In the genomic region with DNA sequence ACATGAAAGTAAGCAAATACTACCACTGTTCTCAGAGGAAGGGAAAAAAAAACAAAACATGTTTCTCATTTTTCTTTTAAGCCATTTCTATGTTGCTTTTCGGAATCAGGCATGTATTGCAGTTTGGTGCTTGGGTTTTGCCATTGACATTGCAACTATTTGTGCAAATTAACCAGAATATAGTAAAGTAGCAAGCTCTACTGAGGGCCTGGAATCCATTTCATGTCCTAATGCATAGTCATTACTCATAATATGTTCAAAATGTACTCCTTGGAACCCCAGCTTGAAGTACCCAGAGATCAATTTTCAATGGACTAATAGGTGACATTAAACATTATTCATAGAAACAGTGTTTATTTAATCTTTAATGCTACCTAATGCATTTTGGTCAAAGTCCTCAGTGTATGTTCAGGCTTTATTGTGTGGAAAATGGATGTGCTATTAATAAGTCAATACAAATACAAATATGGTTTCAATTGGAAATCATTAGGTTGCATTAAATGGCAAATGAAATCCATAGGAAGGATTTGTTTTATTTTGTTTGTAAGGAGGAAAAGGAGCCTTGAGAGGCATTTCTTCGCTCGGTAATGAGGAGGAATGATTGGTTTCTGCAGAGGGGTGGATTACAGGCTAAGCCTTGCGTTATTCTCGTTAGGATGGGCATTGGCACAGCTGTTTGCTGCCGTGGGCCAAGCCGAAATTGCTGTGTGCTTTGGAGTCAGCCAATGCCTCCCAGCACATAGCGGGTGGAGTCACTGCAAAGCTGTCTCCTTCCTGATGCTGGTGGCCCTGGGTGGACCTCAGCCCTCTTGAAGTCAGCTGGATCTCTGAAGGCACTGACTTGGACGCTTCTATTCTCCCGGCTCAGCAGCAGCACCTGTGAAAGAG, we compare ENCODE assay signal across 1 cellular context.
TF ChIP-seq lines count a peak whose summit lies in the region.

No MANE protein-coding gene starts in this region.

TF ChIP-seq in WTC11, 78 proteins besides CTCF, POLR2A, EP300 and RAD21 (continued from another document):
- TF ChIP-seq, protein P1, sequence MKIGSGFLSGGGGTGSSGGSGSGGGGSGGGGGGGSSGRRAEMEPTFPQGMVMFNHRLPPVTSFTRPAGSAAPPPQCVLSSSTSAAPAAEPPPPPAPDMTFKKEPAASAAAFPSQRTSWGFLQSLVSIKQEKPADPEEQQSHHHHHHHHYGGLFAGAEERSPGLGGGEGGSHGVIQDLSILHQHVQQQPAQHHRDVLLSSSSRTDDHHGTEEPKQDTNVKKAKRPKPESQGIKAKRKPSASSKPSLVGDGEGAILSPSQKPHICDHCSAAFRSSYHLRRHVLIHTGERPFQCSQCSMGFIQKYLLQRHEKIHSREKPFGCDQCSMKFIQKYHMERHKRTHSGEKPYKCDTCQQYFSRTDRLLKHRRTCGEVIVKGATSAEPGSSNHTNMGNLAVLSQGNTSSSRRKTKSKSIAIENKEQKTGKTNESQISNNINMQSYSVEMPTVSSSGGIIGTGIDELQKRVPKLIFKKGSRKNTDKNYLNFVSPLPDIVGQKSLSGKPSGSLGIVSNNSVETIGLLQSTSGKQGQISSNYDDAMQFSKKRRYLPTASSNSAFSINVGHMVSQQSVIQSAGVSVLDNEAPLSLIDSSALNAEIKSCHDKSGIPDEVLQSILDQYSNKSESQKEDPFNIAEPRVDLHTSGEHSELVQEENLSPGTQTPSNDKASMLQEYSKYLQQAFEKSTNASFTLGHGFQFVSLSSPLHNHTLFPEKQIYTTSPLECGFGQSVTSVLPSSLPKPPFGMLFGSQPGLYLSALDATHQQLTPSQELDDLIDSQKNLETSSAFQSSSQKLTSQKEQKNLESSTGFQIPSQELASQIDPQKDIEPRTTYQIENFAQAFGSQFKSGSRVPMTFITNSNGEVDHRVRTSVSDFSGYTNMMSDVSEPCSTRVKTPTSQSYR (CRISPR knock-in tag; IDR thresholded peaks at IDR 0.05) = no peak
- TF ChIP-seq, protein P2, sequence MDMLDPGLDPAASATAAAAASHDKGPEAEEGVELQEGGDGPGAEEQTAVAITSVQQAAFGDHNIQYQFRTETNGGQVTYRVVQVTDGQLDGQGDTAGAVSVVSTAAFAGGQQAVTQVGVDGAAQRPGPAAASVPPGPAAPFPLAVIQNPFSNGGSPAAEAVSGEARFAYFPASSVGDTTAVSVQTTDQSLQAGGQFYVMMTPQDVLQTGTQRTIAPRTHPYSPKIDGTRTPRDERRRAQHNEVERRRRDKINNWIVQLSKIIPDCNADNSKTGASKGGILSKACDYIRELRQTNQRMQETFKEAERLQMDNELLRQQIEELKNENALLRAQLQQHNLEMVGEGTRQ (CRISPR knock-in tag; IDR thresholded peaks at IDR 0.05) = no peak
- TF ChIP-seq SOX15 (CRISPR knock-in tag; IDR thresholded peaks at IDR 0.05) = no peak
- TF ChIP-seq OVOL2 (CRISPR knock-in tag; IDR thresholded peaks at IDR 0.05; ENCODE audit: borderline replicate concordance) = no peak
- no peak for TF ChIP-seq ZNF671 (CRISPR knock-in tag; IDR thresholded peaks at IDR 0.05)
- TF ChIP-seq GABPB1 (CRISPR knock-in tag; IDR thresholded peaks at IDR 0.05) = no peak
- TF ChIP-seq, protein P3, sequence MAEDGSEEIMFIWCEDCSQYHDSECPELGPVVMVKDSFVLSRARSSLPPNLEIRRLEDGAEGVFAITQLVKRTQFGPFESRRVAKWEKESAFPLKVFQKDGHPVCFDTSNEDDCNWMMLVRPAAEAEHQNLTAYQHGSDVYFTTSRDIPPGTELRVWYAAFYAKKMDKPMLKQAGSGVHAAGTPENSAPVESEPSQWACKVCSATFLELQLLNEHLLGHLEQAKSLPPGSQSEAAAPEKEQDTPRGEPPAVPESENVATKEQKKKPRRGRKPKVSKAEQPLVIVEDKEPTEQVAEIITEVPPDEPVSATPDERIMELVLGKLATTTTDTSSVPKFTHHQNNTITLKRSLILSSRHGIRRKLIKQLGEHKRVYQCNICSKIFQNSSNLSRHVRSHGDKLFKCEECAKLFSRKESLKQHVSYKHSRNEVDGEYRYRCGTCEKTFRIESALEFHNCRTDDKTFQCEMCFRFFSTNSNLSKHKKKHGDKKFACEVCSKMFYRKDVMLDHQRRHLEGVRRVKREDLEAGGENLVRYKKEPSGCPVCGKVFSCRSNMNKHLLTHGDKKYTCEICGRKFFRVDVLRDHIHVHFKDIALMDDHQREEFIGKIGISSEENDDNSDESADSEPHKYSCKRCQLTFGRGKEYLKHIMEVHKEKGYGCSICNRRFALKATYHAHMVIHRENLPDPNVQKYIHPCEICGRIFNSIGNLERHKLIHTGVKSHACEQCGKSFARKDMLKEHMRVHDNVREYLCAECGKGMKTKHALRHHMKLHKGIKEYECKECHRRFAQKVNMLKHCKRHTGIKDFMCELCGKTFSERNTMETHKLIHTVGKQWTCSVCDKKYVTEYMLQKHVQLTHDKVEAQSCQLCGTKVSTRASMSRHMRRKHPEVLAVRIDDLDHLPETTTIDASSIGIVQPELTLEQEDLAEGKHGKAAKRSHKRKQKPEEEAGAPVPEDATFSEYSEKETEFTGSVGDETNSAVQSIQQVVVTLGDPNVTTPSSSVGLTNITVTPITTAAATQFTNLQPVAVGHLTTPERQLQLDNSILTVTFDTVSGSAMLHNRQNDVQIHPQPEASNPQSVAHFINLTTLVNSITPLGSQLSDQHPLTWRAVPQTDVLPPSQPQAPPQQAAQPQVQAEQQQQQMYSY (CRISPR knock-in tag; IDR thresholded peaks at IDR 0.05) = no peak
- TF ChIP-seq TP53 (CRISPR knock-in tag; IDR thresholded peaks at IDR 0.05) = no peak
- TF ChIP-seq, protein P4, sequence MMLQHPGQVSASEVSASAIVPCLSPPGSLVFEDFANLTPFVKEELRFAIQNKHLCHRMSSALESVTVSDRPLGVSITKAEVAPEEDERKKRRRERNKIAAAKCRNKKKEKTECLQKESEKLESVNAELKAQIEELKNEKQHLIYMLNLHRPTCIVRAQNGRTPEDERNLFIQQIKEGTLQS (CRISPR knock-in tag; conservative IDR thresholded peaks at IDR 0.05) = no peak
- no peak for TF ChIP-seq FOXP1 (CRISPR knock-in tag; IDR thresholded peaks at IDR 0.05; ENCODE audit: borderline replicate concordance)
